In genomic region chr10:110901954-110902819, GRCh38 we compare ENCODE assay signal across 1 cellular context.
TF ChIP-seq lines count a peak whose summit lies in the region.

No MANE protein-coding gene starts in this region.

TF ChIP-seq in HEK293, 187 proteins besides CTCF, POLR2A, EP300 and RAD21 (continued from another document):
- TF ChIP-seq ZNF449 (tag by site-specific recombination; IDR thresholded peaks at IDR 0.05) (no peak), ZBTB48 (tag by site-specific recombination; IDR thresholded peaks at IDR 0.05) (no peak), ZNF530 (tag by site-specific recombination; IDR thresholded peaks at IDR 0.05; ENCODE audit: low read depth) (no peak), SP3 (tag by site-specific recombination; IDR thresholded peaks at IDR 0.05) (peak; percentile 47; the same call in 1 of the 2 replicates), GFI1B (tag by site-specific recombination; IDR thresholded peaks at IDR 0.05) (no peak), ZNF785 (tag by site-specific recombination; IDR thresholded peaks at IDR 0.05) (no peak), ZNF544 (tag by site-specific recombination; IDR thresholded peaks at IDR 0.05) (no peak), ZFHX2 (tag by site-specific recombination; conservative IDR thresholded peaks at IDR 0.05) (peak; percentile 43), PATZ1 (tag by site-specific recombination; IDR thresholded peaks at IDR 0.05) (0 out of 2 replicates have a peak, but pooled peaks have one; percentile 14), ZBTB7A (tag by site-specific recombination; IDR thresholded peaks at IDR 0.05; ENCODE audit: low read depth) (no peak), ZBTB26 (tag by site-specific recombination; optimal IDR thresholded peaks at IDR 0.05) (no peak), ZNF645 (tag by site-specific recombination; IDR thresholded peaks at IDR 0.05) (no peak), KLF16 (tag by site-specific recombination; IDR thresholded peaks at IDR 0.05) (peak; percentile 74; the same call in 1 of the 2 replicates), ZFP69B (tag by site-specific recombination; IDR thresholded peaks at IDR 0.05) (peak; percentile 61), ZNF660 (tag by site-specific recombination; IDR thresholded peaks at IDR 0.05) (peak; percentile 50), ZNF18 (tag by site-specific recombination; IDR thresholded peaks at IDR 0.05) (no peak)
